ENCODE assay signal across 1 cellular context in genomic region chr3:52897130-52898109, GRCh38.
TF ChIP-seq lines count a peak whose summit lies in the region.

Gene STIMATE (minus strand): TSS chr3:52897548. CDS start chr3:52897450, 98 bp downstream.

TF ChIP-seq in H1, 55 proteins besides CTCF, POLR2A, EP300 and RAD21:
- TF ChIP-seq, protein P1, sequence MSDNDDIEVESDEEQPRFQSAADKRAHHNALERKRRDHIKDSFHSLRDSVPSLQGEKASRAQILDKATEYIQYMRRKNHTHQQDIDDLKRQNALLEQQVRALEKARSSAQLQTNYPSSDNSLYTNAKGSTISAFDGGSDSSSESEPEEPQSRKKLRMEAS (IDR thresholded peaks at IDR 0.05): 0 out of 2 replicates have a peak, but pooled peaks have one; percentile 16
- TF ChIP-seq PHF8 (conservative IDR thresholded peaks at IDR 0.05; ENCODE audit: low read depth, low read length) (peak; percentile 51), JUND (IDR thresholded peaks at IDR 0.05; ENCODE audit: low read length) (no peak), E2F6 (IDR thresholded peaks at IDR 0.05) (no peak), CEBPB (IDR thresholded peaks at IDR 0.05; ENCODE audit: low read depth, low read length) (no peak), EZH2 (IDR thresholded peaks at IDR 0.05; ENCODE audit: low read depth, low read length, severe bottlenecking) (no peak), KDM4A (IDR thresholded peaks at IDR 0.05; ENCODE audit: low read depth, low read length, severe bottlenecking) (peak; percentile 88), CREB1 (IDR thresholded peaks at IDR 0.05) (no peak), ASH2L (IDR thresholded peaks at IDR 0.05; ENCODE audit: low read length) (no peak), RFX5 (IDR thresholded peaks at IDR 0.05; ENCODE audit: borderline replicate concordance, low read depth, low read length) (no peak), SP2 (IDR thresholded peaks at IDR 0.05; ENCODE audit: low read length) (no peak), POLR2AphosphoS5 (IDR thresholded peaks at IDR 0.05; ENCODE audit: low read depth, low read length) (0 out of 2 replicates have a peak, but pooled peaks have one; percentile 39), JUN (IDR thresholded peaks at IDR 0.05; ENCODE audit: low read depth, low read length) (no peak), GABPA (IDR thresholded peaks at IDR 0.05; ENCODE audit: borderline replicate concordance, insufficient read depth, low read length) (no peak), ZNF274 (IDR thresholded peaks at IDR 0.05; ENCODE audit: borderline replicate concordance, extremely low read depth, low read length) (no peak), TAF1 (IDR thresholded peaks at IDR 0.05; ENCODE audit: low read depth, low read length) (peak; percentile 50; the same call in 1 of the 2 replicates), HDAC6 (IDR thresholded peaks at IDR 0.05; ENCODE audit: low read depth, low read length) (no peak), SP1 (IDR thresholded peaks at IDR 0.05; ENCODE audit: low read depth, low read length) (peak; percentile 45; the same call in 1 of the 2 replicates), SAP30 (IDR thresholded peaks at IDR 0.05; ENCODE audit: insufficient read depth, insufficient replicate concordance, low read length) (peak; percentile 7), KDM5A (IDR thresholded peaks at IDR 0.05; ENCODE audit: low read length) (no peak), CBX8 (IDR thresholded peaks at IDR 0.05; ENCODE audit: borderline replicate concordance, low read depth, low read length) (no peak), BRCA1 (IDR thresholded peaks at IDR 0.05; ENCODE audit: low read depth, low read length) (no peak), RNF2 (IDR thresholded peaks at IDR 0.05; ENCODE audit: borderline replicate concordance, low read depth, low read length, missing control alignments, poor library complexity, severe bottlenecking) (no peak), FOSL1 (IDR thresholded peaks at IDR 0.05; ENCODE audit: insufficient read depth, low read depth, low read length) (no peak), SUZ12 (IDR thresholded peaks at IDR 0.05; ENCODE audit: low read length) (no peak), KDM1A (IDR thresholded peaks at IDR 0.05; ENCODE audit: borderline replicate concordance, low read length) (no peak), HDAC2 (IDR thresholded peaks at IDR 0.05; ENCODE audit: borderline replicate concordance in 1 of 2, low read depth in 2 of 2, low read length in 2 of 2) (no peak), SP4 (IDR thresholded peaks at IDR 0.05; ENCODE audit: low read length) (no peak), TCF12 (IDR thresholded peaks at IDR 0.05; ENCODE audit: low read depth, low read length) (no peak), POU5F1 (IDR thresholded peaks at IDR 0.05; ENCODE audit: low read depth, low read length) (no peak), BACH1 (IDR thresholded peaks at IDR 0.05; ENCODE audit: low read length) (no peak), EGR1 (IDR thresholded peaks at IDR 0.05; ENCODE audit: borderline replicate concordance, low read depth, low read length) (no peak), SIX5 (IDR thresholded peaks at IDR 0.05; ENCODE audit: low read depth, low read length) (no peak), NANOG (IDR thresholded peaks at IDR 0.05; ENCODE audit: insufficient read depth, low read depth, low read length, poor library complexity, severe bottlenecking) (no peak), TAF7 (optimal IDR thresholded peaks at IDR 0.05; ENCODE audit: borderline replicate concordance, low read depth, low read length) (no peak), GTF2F1 (IDR thresholded peaks at IDR 0.05; ENCODE audit: borderline replicate concordance, low read depth, low read length) (no peak), MAFK (IDR thresholded peaks at IDR 0.05; ENCODE audit: low read depth, low read length) (no peak), ATF2 (IDR thresholded peaks at IDR 0.05; ENCODE audit: low read length) (no peak), CHD1 (IDR thresholded peaks at IDR 0.05; ENCODE audit: low read depth, low read length) (no peak), SRF (IDR thresholded peaks at IDR 0.05; ENCODE audit: low read depth, low read length) (no peak), NRF1 (IDR thresholded peaks at IDR 0.05; ENCODE audit: low read depth, low read length) (no peak), RBBP5 (IDR thresholded peaks at IDR 0.05; ENCODE audit: borderline replicate concordance, low read depth, low read length) (0 out of 2 replicates have a peak, but pooled peaks have one; percentile 51), RXRA (IDR thresholded peaks at IDR 0.05; ENCODE audit: insufficient read depth, low read depth, low read length) (no peak), TBP (IDR thresholded peaks at IDR 0.05; ENCODE audit: low read depth, low read length) (peak; percentile 31; the same call in 1 of the 2 replicates), YY1 (IDR thresholded peaks at IDR 0.05; ENCODE audit: low read depth, low read length) (no peak), CBX5 (IDR thresholded peaks at IDR 0.05; ENCODE audit: low read depth, low read length) (no peak), SIRT6 (IDR thresholded peaks at IDR 0.05; ENCODE audit: low read length) (no peak), CTBP2 (IDR thresholded peaks at IDR 0.05; ENCODE audit: borderline replicate concordance, insufficient read depth, insufficient read length, low read length) (no peak), CHD2 (IDR thresholded peaks at IDR 0.05; ENCODE audit: low read length) (no peak), TEAD4 (IDR thresholded peaks at IDR 0.05; ENCODE audit: low read depth, low read length) (no peak), BCL11A (IDR thresholded peaks at IDR 0.05; ENCODE audit: low read depth in 2 of 2, low read length in 2 of 2) (no peak), SIN3A (conservative IDR thresholded peaks at IDR 0.05 in 1 of 2, IDR thresholded peaks at IDR 0.05 in 1 of 2; ENCODE audit: low read depth in 1 of 2, low read length in 2 of 2) (no peak)
- TF ChIP-seq, protein P2, sequence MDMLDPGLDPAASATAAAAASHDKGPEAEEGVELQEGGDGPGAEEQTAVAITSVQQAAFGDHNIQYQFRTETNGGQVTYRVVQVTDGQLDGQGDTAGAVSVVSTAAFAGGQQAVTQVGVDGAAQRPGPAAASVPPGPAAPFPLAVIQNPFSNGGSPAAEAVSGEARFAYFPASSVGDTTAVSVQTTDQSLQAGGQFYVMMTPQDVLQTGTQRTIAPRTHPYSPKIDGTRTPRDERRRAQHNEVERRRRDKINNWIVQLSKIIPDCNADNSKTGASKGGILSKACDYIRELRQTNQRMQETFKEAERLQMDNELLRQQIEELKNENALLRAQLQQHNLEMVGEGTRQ (IDR thresholded peaks at IDR 0.05; ENCODE audit: low read length): no peak
- TF ChIP-seq, protein P3, sequence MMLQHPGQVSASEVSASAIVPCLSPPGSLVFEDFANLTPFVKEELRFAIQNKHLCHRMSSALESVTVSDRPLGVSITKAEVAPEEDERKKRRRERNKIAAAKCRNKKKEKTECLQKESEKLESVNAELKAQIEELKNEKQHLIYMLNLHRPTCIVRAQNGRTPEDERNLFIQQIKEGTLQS (IDR thresholded peaks at IDR 0.05; ENCODE audit: insufficient read depth, low read depth, low read length): no peak
- TF ChIP-seq, protein P4, sequence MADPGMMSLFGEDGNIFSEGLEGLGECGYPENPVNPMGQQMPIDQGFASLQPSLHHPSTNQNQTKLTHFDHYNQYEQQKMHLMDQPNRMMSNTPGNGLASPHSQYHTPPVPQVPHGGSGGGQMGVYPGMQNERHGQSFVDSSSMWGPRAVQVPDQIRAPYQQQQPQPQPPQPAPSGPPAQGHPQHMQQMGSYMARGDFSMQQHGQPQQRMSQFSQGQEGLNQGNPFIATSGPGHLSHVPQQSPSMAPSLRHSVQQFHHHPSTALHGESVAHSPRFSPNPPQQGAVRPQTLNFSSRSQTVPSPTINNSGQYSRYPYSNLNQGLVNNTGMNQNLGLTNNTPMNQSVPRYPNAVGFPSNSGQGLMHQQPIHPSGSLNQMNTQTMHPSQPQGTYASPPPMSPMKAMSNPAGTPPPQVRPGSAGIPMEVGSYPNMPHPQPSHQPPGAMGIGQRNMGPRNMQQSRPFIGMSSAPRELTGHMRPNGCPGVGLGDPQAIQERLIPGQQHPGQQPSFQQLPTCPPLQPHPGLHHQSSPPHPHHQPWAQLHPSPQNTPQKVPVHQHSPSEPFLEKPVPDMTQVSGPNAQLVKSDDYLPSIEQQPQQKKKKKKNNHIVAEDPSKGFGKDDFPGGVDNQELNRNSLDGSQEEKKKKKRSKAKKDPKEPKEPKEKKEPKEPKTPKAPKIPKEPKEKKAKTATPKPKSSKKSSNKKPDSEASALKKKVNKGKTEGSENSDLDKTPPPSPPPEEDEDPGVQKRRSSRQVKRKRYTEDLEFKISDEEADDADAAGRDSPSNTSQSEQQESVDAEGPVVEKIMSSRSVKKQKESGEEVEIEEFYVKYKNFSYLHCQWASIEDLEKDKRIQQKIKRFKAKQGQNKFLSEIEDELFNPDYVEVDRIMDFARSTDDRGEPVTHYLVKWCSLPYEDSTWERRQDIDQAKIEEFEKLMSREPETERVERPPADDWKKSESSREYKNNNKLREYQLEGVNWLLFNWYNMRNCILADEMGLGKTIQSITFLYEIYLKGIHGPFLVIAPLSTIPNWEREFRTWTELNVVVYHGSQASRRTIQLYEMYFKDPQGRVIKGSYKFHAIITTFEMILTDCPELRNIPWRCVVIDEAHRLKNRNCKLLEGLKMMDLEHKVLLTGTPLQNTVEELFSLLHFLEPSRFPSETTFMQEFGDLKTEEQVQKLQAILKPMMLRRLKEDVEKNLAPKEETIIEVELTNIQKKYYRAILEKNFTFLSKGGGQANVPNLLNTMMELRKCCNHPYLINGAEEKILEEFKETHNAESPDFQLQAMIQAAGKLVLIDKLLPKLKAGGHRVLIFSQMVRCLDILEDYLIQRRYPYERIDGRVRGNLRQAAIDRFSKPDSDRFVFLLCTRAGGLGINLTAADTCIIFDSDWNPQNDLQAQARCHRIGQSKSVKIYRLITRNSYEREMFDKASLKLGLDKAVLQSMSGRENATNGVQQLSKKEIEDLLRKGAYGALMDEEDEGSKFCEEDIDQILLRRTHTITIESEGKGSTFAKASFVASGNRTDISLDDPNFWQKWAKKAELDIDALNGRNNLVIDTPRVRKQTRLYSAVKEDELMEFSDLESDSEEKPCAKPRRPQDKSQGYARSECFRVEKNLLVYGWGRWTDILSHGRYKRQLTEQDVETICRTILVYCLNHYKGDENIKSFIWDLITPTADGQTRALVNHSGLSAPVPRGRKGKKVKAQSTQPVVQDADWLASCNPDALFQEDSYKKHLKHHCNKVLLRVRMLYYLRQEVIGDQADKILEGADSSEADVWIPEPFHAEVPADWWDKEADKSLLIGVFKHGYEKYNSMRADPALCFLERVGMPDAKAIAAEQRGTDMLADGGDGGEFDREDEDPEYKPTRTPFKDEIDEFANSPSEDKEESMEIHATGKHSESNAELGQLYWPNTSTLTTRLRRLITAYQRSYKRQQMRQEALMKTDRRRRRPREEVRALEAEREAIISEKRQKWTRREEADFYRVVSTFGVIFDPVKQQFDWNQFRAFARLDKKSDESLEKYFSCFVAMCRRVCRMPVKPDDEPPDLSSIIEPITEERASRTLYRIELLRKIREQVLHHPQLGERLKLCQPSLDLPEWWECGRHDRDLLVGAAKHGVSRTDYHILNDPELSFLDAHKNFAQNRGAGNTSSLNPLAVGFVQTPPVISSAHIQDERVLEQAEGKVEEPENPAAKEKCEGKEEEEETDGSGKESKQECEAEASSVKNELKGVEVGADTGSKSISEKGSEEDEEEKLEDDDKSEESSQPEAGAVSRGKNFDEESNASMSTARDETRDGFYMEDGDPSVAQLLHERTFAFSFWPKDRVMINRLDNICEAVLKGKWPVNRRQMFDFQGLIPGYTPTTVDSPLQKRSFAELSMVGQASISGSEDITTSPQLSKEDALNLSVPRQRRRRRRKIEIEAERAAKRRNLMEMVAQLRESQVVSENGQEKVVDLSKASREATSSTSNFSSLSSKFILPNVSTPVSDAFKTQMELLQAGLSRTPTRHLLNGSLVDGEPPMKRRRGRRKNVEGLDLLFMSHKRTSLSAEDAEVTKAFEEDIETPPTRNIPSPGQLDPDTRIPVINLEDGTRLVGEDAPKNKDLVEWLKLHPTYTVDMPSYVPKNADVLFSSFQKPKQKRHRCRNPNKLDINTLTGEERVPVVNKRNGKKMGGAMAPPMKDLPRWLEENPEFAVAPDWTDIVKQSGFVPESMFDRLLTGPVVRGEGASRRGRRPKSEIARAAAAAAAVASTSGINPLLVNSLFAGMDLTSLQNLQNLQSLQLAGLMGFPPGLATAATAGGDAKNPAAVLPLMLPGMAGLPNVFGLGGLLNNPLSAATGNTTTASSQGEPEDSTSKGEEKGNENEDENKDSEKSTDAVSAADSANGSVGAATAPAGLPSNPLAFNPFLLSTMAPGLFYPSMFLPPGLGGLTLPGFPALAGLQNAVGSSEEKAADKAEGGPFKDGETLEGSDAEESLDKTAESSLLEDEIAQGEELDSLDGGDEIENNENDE (IDR thresholded peaks at IDR 0.05; ENCODE audit: insufficient replicate concordance, low read length): no peak
